Comparison of ENCODE assay signal across 8 cellular contexts in the genomic region with DNA sequence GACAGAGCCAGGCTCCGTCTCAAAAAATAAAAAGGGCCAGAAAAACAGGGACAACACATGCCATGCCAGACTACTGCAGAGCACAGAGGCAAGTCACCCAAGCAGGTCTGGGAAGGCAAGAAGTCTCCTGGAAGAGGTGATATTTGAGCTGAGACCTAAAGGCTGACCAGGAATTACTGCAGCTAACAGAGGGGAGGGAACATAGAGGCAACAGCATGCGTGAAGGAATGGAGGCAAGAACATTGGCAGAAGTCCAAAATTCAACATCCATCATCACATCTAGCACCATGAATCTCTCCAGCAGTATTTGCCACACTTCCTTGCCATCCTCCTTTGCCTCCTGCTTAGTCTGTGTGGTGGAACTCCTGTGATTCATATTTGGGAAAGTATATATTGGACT. TPM values are rescaled to one million over a fixed set of nuclear protein-coding genes. Genes with fewer than 3 reads are reported as not detected.
DNase-seq lines count a peak whose midpoint lies in the region; ATAC-seq and TF ChIP-seq lines count a peak whose summit lies in the region.

No MANE protein-coding gene starts in this region.

- no peaks in the 10 kb centered on the region for H3K36me3 ChIP-seq in iPS-15b (ENCODE audit: control insufficient read depth, insufficient read depth, low read length)

- TF ChIP-seq CTCF in VCaP (conservative IDR thresholded peaks at IDR 0.05), result no peak

- H3K27ac ChIP-seq in VCaP (peak overlapping the region; percentile 91), temporal lobe (ENCODE audit: low read depth, low read length) (peak overlapping the region; percentile 76)

- peaks cover 3% of the 10 kb centered on the region for H3K4me1 ChIP-seq in iPS-15b (ENCODE audit: control insufficient read depth, insufficient read depth, low read length)

- peaks cover 3% of the 10 kb centered on the region for H3K27me3 ChIP-seq in iPS-15b (ENCODE audit: control insufficient read depth, insufficient read depth, low read length)

- H3K9ac ChIP-seq in iPS-15b (ENCODE audit: low read depth, low read length), result no peak overlapping the region

- ATAC-seq in HG02588 (IDR thresholded peaks at IDR 0.05; ENCODE audit: unreplicated experiment) (no peak), GM19397 (IDR thresholded peaks at IDR 0.05; ENCODE audit: unreplicated experiment) (no peak)

- H3K9me3 ChIP-seq in iPS-15b (ENCODE audit: control insufficient read depth, insufficient read depth, low read length), result no peaks in the 10 kb centered on the region

- H3K4me3 ChIP-seq in iPS-15b (ENCODE audit: low read depth, low read length), result peak overlapping the region; percentile 86

- peak; percentile 30 for DNase-seq in activated effector memory CD4-positive, alpha-beta T cell treated with anti-CD3 and anti-CD28 coated beads, Interleukin-2, amount 50 U/mL, for 16 hours
- DNase-seq in activated effector memory CD4-positive, alpha-beta T cell treated with Interleukin-2 at 50 U/mL for 16 hours, result no peak
- DNase-seq in stimulated activated CD4-positive, alpha-beta T cell treated with anti-CD3 and anti-CD28 coated beads, Interleukin-4, amount 100 ng/mL, for 1 hour, result no peak

RNA-seq across cellular contexts. Expression of a gene that starts 0.9 kb away (rescaled TPM):
- 22.4 TPM for total RNA-seq in temporal lobe
